12 cellular contexts compared by ENCODE assay signal in the genomic region with DNA sequence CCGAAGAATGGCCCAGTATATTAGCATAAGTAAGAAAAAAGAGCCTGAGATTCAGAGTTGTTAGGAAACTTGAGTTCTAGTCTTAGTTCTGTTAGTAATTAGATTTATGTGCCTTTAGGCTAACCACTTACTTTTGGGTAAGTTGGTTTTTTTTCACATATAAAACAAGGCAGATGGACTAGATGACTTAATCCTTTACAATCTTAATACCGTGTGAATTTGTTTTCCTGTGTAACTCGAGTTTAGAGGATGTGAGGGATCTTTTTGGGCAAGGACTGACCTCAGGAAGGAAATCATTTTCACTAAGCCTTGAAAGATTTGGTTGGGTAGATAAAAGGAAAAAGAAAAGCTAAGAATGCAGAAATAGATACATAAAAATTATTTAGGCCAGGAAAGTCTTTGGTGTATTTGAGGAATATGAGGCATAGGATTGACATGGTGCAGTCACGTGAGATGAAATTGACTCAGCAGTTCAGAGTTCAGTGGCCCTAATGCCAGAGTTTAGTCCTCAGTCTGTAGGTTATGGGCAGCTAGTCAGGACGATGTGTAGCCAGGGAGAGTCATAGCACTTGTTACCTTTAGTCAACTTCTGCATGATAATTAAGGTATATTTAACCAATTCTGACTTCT. TPM values are rescaled to one million over a fixed set of nuclear protein-coding genes. Genes with fewer than 3 reads are reported as not detected.
DNase-seq lines count a peak whose midpoint lies in the region; ATAC-seq, FAIRE-seq and TF ChIP-seq lines count a peak whose summit lies in the region.
"Had no signal": no experiment of that assay in that cellular context is flagged by ENCODE, and none has a peak within 500 bp of the region (broad histone marks: within the 10 kb centered on the region; RNA-seq: fewer than 3 reads in every experiment).

No MANE protein-coding gene starts in this region.

- H3K4me3 Mint-ChIP-seq in activated CD4-positive, alpha-beta T cell treated with anti-CD3 and anti-CD28 coated beads for 36 hours: no peak overlapping the region
- H3K4me3 Mint-ChIP-seq in activated CD4-positive, alpha-beta memory T cell treated with anti-CD3 and anti-CD28 coated beads, Interleukin-2, amount 10 ng/mL, durations not matched to agents 7 days and 5 days: no peak overlapping the region

- no peak overlapping the region for H3K27ac ChIP-seq in small intestine (ENCODE audit: low read depth in 1 of 2, low read length in 1 of 2)
- no peak overlapping the region for H3K27ac ChIP-seq in transverse colon

- TF ChIP-seq POLR2A in transverse colon (IDR thresholded peaks at IDR 0.05): no peak

- intact Hi-C loops in activated CD4-positive, alpha-beta T cell treated with anti-CD3 and anti-CD28 coated beads for 36 hours (cut with DNase I, micrococcal nuclease): no loop called here
- intact Hi-C loops in transverse colon (cut with DNase I; ENCODE audit: low total_unique reads): no loop called here

- CTCF ChIA-PET in activated CD4-positive, alpha-beta T cell treated with anti-CD3 and anti-CD28 coated beads for 36 hours (lab: Charles Lee): interaction anchor here (0.9 to 1.4 kb wide), 2 partner anchors 11 to 142 kb away, joined by 3 to 4 read pairs; no protein-coding TSS in a partner anchor
- CTCF ChIA-PET in activated CD4-positive, alpha-beta memory T cell treated with anti-CD3 and anti-CD28 coated beads, Interleukin-2, amount 10 ng/mL, durations not matched to agents 7 days and 5 days (lab: Charles Lee): interaction anchor here (1.5 kb wide), 1 partner anchor 35 kb away, joined by 3 read pairs; a partner anchor contains a TSS

- no peak for TF ChIP-seq CTCF in fibroblast of villous mesenchyme (IDR thresholded peaks at IDR 0.05; ENCODE audit: insufficient read depth, low read depth, low read length)
- no peak for TF ChIP-seq CTCF in transverse colon (IDR thresholded peaks at IDR 0.05)

- H3K27me3 ChIP-seq in small intestine (ENCODE audit: control insufficient read depth in 2 of 2, insufficient read depth in 2 of 2, low read length in 2 of 2) (no peaks in the 10 kb centered on the region), transverse colon (no peaks in the 10 kb centered on the region)

- H3K27ac Mint-ChIP-seq in activated CD4-positive, alpha-beta T cell treated with anti-CD3 and anti-CD28 coated beads for 36 hours: peak overlapping the region; percentile 59
- H3K27ac Mint-ChIP-seq in activated CD4-positive, alpha-beta memory T cell treated with anti-CD3 and anti-CD28 coated beads, Interleukin-2, amount 10 ng/mL, durations not matched to agents 7 days and 5 days: peak overlapping the region; percentile 61

- POLR2A ChIA-PET in activated CD4-positive, alpha-beta T cell treated with anti-CD3 and anti-CD28 coated beads for 36 hours (lab: Charles Lee): no interaction called here
- POLR2A ChIA-PET in activated CD4-positive, alpha-beta memory T cell treated with anti-CD3 and anti-CD28 coated beads, Interleukin-2, amount 10 ng/mL, durations not matched to agents 7 days and 5 days (lab: Charles Lee): interaction anchor here (1.4 kb wide), 1 partner anchor 34 kb away, joined by 4 read pairs; a partner anchor contains a TSS

- peaks cover 2 to 11% of the 10 kb centered on the region in 2 donors for H3K4me1 ChIP-seq in small intestine (ENCODE audit: control insufficient read depth in 2 of 2, insufficient read depth in 1 of 2, low read depth in 1 of 2, low read length in 1 of 2)
- peaks cover 0 to 37% (median 2%) of the 10 kb centered on the region in 4 donors for H3K4me1 ChIP-seq in transverse colon

- FAIRE-seq in small intestine (lab: Jason Lieb, UNC): no peak
- FAIRE-seq: A204.1, endometrium had no signal

- H3K4me3 ChIP-seq in fibroblast of villous mesenchyme (ENCODE audit: low read depth, low read length): no peak overlapping the region
- H3K4me3 ChIP-seq in small intestine (ENCODE audit: low read depth in 1 of 2, low read length in 2 of 2): no peak overlapping the region
- H3K4me3 ChIP-seq in transverse colon: no peak overlapping the region

- 58 to 62% (median 58%) methylated on average over 5 of the region's 5 CpGs for WGBS in small intestine, 3 donors
- WGBS in transverse colon (ENCODE audit: low coverage in 1 of 2), 2 donors: 57% methylated on average over 5 of the region's 5 CpGs

- H3K36me3 ChIP-seq in small intestine (ENCODE audit: control insufficient read depth in 2 of 2, insufficient read depth in 2 of 2, low read length in 2 of 2) (peaks cover 0 to 3% of the 10 kb centered on the region in 2 donors), transverse colon (no peaks in the 10 kb centered on the region)

- TF ChIP-seq EP300 in transverse colon (IDR thresholded peaks at IDR 0.05; ENCODE audit: low read depth): no peak

- no peaks in the 10 kb centered on the region for H3K27me3 Mint-ChIP-seq in activated CD4-positive, alpha-beta T cell treated with anti-CD3 and anti-CD28 coated beads for 36 hours
- H3K27me3 Mint-ChIP-seq in activated CD4-positive, alpha-beta memory T cell treated with anti-CD3 and anti-CD28 coated beads, Interleukin-2, amount 10 ng/mL, durations not matched to agents 7 days and 5 days: no peaks in the 10 kb centered on the region

- DNase-seq in activated CD4-positive, alpha-beta T cell treated with anti-CD3 and anti-CD28 coated beads for 36 hours: no peak
- no peak for DNase-seq in activated CD4-positive, alpha-beta T cell treated with anti-CD3 and anti-CD28 coated beads for 1 hour
- DNase-seq in activated CD4-positive, alpha-beta memory T cell treated with anti-CD3 and anti-CD28 coated beads, Interleukin-2, amount 10 ng/mL, durations not matched to agents 7 days and 5 days: no peak
- DNase-seq in fibroblast of villous mesenchyme (ENCODE audit: low read depth) (peak; percentile 41), small intestine (peak; percentile 75), transverse colon (no peak), HuH-7 (ENCODE audit: low spot score) (no peak)
- DNase-seq: activated CD8-positive, alpha-beta memory T cell treated with anti-CD3 and anti-CD28 coated beads, Interleukin-2, amount 50 U/mL, for 4 hours; OCI-M1 had no signal

- peak; percentile 79 for ATAC-seq in activated CD4-positive, alpha-beta T cell treated with anti-CD3 and anti-CD28 coated beads for 36 hours
- ATAC-seq in GM21381 (IDR thresholded peaks at IDR 0.05; ENCODE audit: unreplicated experiment): no peak

- H3K36me3 Mint-ChIP-seq in activated CD4-positive, alpha-beta T cell treated with anti-CD3 and anti-CD28 coated beads for 36 hours (ENCODE audit: low read depth): peaks cover 17% of the 10 kb centered on the region
- peaks cover 61% of the 10 kb centered on the region for H3K36me3 Mint-ChIP-seq in activated CD4-positive, alpha-beta memory T cell treated with anti-CD3 and anti-CD28 coated beads, Interleukin-2, amount 10 ng/mL, durations not matched to agents 7 days and 5 days (ENCODE audit: low read depth)

- H3K9me3 ChIP-seq in small intestine (ENCODE audit: control insufficient read depth, low read depth): no peaks in the 10 kb centered on the region
- H3K9me3 ChIP-seq in transverse colon: no peaks in the 10 kb centered on the region

- in situ Hi-C loops in transverse colon (cut with MboI; ENCODE audit: low pct_ligation_motif_present in 1 of 4, low pct_unique_long_range_greater_than_20kb in 1 of 4, low sequenced_read_pairs in 3 of 4): no loop called here

- H3K4me1 Mint-ChIP-seq in activated CD4-positive, alpha-beta T cell treated with anti-CD3 and anti-CD28 coated beads for 36 hours: peaks cover 72% of the 10 kb centered on the region
- H3K4me1 Mint-ChIP-seq in activated CD4-positive, alpha-beta memory T cell treated with anti-CD3 and anti-CD28 coated beads, Interleukin-2, amount 10 ng/mL, durations not matched to agents 7 days and 5 days: peaks cover 50% of the 10 kb centered on the region

- H3K9me3 Mint-ChIP-seq in activated CD4-positive, alpha-beta T cell treated with anti-CD3 and anti-CD28 coated beads for 36 hours (ENCODE audit: low read depth): no peaks in the 10 kb centered on the region
- no peaks in the 10 kb centered on the region for H3K9me3 Mint-ChIP-seq in activated CD4-positive, alpha-beta memory T cell treated with anti-CD3 and anti-CD28 coated beads, Interleukin-2, amount 10 ng/mL, durations not matched to agents 7 days and 5 days

RNA-seq across cellular contexts. Expression of a gene that starts 34.6 kb away (rescaled TPM):
- 10 to 100 TPM; 57.6 to 82.2 TPM for total RNA-seq in activated CD4-positive, alpha-beta T cell treated with anti-CD3 and anti-CD28 coated beads for 36 hours
- total RNA-seq in activated CD4-positive, alpha-beta memory T cell treated with anti-CD3 and anti-CD28 coated beads, Interleukin-2, amount 10 ng/mL, durations not matched to agents 7 days and 5 days: 100 to 1,000 TPM; 118 to 119 TPM
- total RNA-seq in fibroblast of villous mesenchyme (34.5 and 57.0 TPM in 2 replicates), transverse colon (10 to 100 TPM; 16.3 to 54.5 (median 36.7) TPM)
- 10 to 100 TPM; 22.9 to 25.3 (median 23.8) TPM for polyA plus RNA-seq in small intestine

Comparison
In these comparisons a context has a peak if more than half of its experiments do, and no peak if none do; other contexts are left out.
1. DNase-seq: peak in fibroblast of villous mesenchyme (single experiment) and small intestine (single experiment); none in activated CD4-positive, alpha-beta T cell treated with anti-CD3 and anti-CD28 coated beads for 36 hours (single experiment), activated CD4-positive, alpha-beta T cell treated with anti-CD3 and anti-CD28 coated beads for 1 hour (single experiment), activated CD4-positive, alpha-beta memory T cell treated with anti-CD3 and anti-CD28 coated beads, Interleukin-2, amount 10 ng/mL, durations not matched to agents 7 days and 5 days (single experiment), transverse colon (single experiment) and HuH-7 (single experiment).